9 cellular contexts compared by ENCODE assay signal in genomic region chr1:31027693-31028526, GRCh38. TPM values are rescaled to one million over a fixed set of nuclear protein-coding genes. Genes with fewer than 3 reads are reported as not detected.
DNase-seq lines count a peak whose midpoint lies in the region; ATAC-seq and TF ChIP-seq lines count a peak whose summit lies in the region.
"Had no signal": no experiment of that assay in that cellular context is flagged by ENCODE, and none has a peak within 500 bp of the region (broad histone marks: within the 10 kb centered on the region; RNA-seq: fewer than 3 reads in every experiment).

No MANE protein-coding gene starts in this region.

- H3K4me1 Mint-ChIP-seq in CD8-positive, alpha-beta T cell (ENCODE audit: low read depth), result peaks cover 76% of the 10 kb centered on the region
- peaks cover 61% of the 10 kb centered on the region for H3K4me1 Mint-ChIP-seq in activated naive CD8-positive, alpha-beta T cell treated with anti-CD3 and anti-CD28 coated beads for 36 hours
- peaks cover 79 to 83% (median 83%) of the 10 kb centered on the region in 3 donors for H3K4me1 Mint-ChIP-seq in T-cell

- H3K9me3 ChIP-seq in CD8-positive, alpha-beta T cell (ENCODE audit: low read length), result no peaks in the 10 kb centered on the region
- no peaks in the 10 kb centered on the region for H3K9me3 ChIP-seq in Karpas-422 (ENCODE audit: low read length)
- H3K9me3 ChIP-seq in mesodermal cell (ENCODE audit: control insufficient read depth, low read length), result no peaks in the 10 kb centered on the region
- no peaks in the 10 kb centered on the region for H3K9me3 ChIP-seq in tibial artery
- H3K9me3 ChIP-seq: body of pancreas had no signal

- H3K4me3 Mint-ChIP-seq in CD8-positive, alpha-beta T cell, result no peak overlapping the region
- H3K4me3 Mint-ChIP-seq in activated naive CD8-positive, alpha-beta T cell treated with anti-CD3 and anti-CD28 coated beads for 36 hours, result no peak overlapping the region
- H3K4me3 Mint-ChIP-seq in T-cell, result no peak overlapping the region

- H3K9ac ChIP-seq in Karpas-422 (ENCODE audit: low read length), result no peak overlapping the region

- H3K9me3 Mint-ChIP-seq in CD8-positive, alpha-beta T cell, result no peaks in the 10 kb centered on the region
- no peaks in the 10 kb centered on the region for H3K9me3 Mint-ChIP-seq in activated naive CD8-positive, alpha-beta T cell treated with anti-CD3 and anti-CD28 coated beads for 36 hours
- H3K9me3 Mint-ChIP-seq in T-cell, result no peaks in the 10 kb centered on the region

- no peaks in the 10 kb centered on the region for H3K27me3 ChIP-seq in CD8-positive, alpha-beta T cell (ENCODE audit: insufficient read depth, low read length)
- H3K27me3 ChIP-seq in Karpas-422 (ENCODE audit: low read length) (no peaks in the 10 kb centered on the region), tibial artery (no peaks in the 10 kb centered on the region)
- H3K27me3 ChIP-seq: body of pancreas had no signal

- no CpG with 5 or more reads among the region's 3 CpGs for WGBS in mesodermal cell (ENCODE audit: insufficient coverage in 2 of 2), 2 experiments

- H3K36me3 ChIP-seq in CD8-positive, alpha-beta T cell (ENCODE audit: insufficient read depth, low read length), result peaks cover 4% of the 10 kb centered on the region
- H3K36me3 ChIP-seq in Karpas-422 (ENCODE audit: insufficient read depth, low read length) (peaks cover 33% of the 10 kb centered on the region), mesodermal cell (ENCODE audit: control insufficient read depth, insufficient read depth, low read length) (peaks cover 44% of the 10 kb centered on the region), tibial artery (no peaks in the 10 kb centered on the region)

- H2AFZ ChIP-seq in Karpas-422 (ENCODE audit: low read length), result no peak overlapping the region

- peak overlapping the region; percentile 60 for H3K4me2 ChIP-seq in Karpas-422 (ENCODE audit: low read depth, low read length, poor library complexity, severe bottlenecking)

- H3K9me2 ChIP-seq in Karpas-422 (replicated peaks; ENCODE audit: insufficient read depth, low read length), result no peaks in the 10 kb centered on the region

- H4K20me1 ChIP-seq in Karpas-422 (ENCODE audit: insufficient read depth, low read depth, low read length), result peaks cover 40% of the 10 kb centered on the region

- TF ChIP-seq CTCF in CD8-positive, alpha-beta T cell (IDR thresholded peaks at IDR 0.05), result no peak
- no peak for TF ChIP-seq CTCF in tibial artery (IDR thresholded peaks at IDR 0.05)

- DNase-seq in CD8-positive, alpha-beta T cell, result no peak
- DNase-seq in Karpas-422, result peak; percentile 71
- DNase-seq in activated naive CD8-positive, alpha-beta T cell treated with anti-CD3 and anti-CD28 coated beads for 36 hours, result no peak
- DNase-seq in T-cell, result no peak
- DNase-seq in NCI-H146 treated with DMSO at 0.1 percent for 48 hours (lab: John Stamatoyannopoulos, UW; ENCODE audit: unreplicated experiment), result no peak
- DNase-seq in HT-29 (ENCODE audit: low spot score), result no peak
- no peak for DNase-seq in tibial artery
- DNase-seq: body of pancreas had no signal

- no peaks in the 10 kb centered on the region for H3K27me3 Mint-ChIP-seq in CD8-positive, alpha-beta T cell (ENCODE audit: low read depth)
- no peaks in the 10 kb centered on the region for H3K27me3 Mint-ChIP-seq in activated naive CD8-positive, alpha-beta T cell treated with anti-CD3 and anti-CD28 coated beads for 36 hours
- H3K27me3 Mint-ChIP-seq in T-cell, result no peaks in the 10 kb centered on the region

- no peak overlapping the region for H3K27ac ChIP-seq in CD8-positive, alpha-beta T cell (ENCODE audit: low read depth, low read length)
- H3K27ac ChIP-seq in Karpas-422 (ENCODE audit: low read length) (peak overlapping the region; percentile 66), mesodermal cell (ENCODE audit: low read depth, low read length, severe bottlenecking) (peak overlapping the region; percentile 32), tibial artery (peak overlapping the region in 1 of 2 donors; percentile 30)

- POLR2A ChIA-PET in CD8-positive, alpha-beta T cell (lab: Charles Lee), result interaction anchor here (0.6 to 1.3 kb wide), 2 partner anchors 24 to 56 kb away, joined by 3 to 5 read pairs; no protein-coding TSS in a partner anchor
- POLR2A ChIA-PET in T-cell (lab: Charles Lee), result no interaction called here

- no peak overlapping the region for H3K4me3 ChIP-seq in CD8-positive, alpha-beta T cell (ENCODE audit: low read depth, low read length)
- H3K4me3 ChIP-seq in Karpas-422 (ENCODE audit: low read length) (no peak overlapping the region), mesodermal cell (ENCODE audit: extremely low read depth, insufficient read depth, low read length, poor library complexity, severe bottlenecking) (no peak overlapping the region), tibial artery (no peak overlapping the region)
- H3K4me3 ChIP-seq: body of pancreas had no signal

- peaks cover 25% of the 10 kb centered on the region for H3K4me1 ChIP-seq in CD8-positive, alpha-beta T cell (ENCODE audit: insufficient read depth, low read length)
- H3K4me1 ChIP-seq in Karpas-422 (ENCODE audit: low read length) (peaks cover 57% of the 10 kb centered on the region), mesodermal cell (ENCODE audit: control insufficient read depth, insufficient read depth, low read length, poor library complexity, severe bottlenecking) (peaks cover 25% of the 10 kb centered on the region), tibial artery (peaks cover 0 to 57% (median 12%) of the 10 kb centered on the region in 4 donors)

- H3K79me2 ChIP-seq in Karpas-422 (ENCODE audit: low read length), result peaks cover 100% of the 10 kb centered on the region

- CTCF ChIA-PET in CD8-positive, alpha-beta T cell (lab: Charles Lee), result no interaction called here
- CTCF ChIA-PET in T-cell (lab: Charles Lee), result no interaction called here

- intact Hi-C loops in CD8-positive, alpha-beta T cell (cut with DNase I, micrococcal nuclease), result loop anchor here in 1 of 2 experiments (5.0 kb wide), 1 partner anchor 34 kb away; no protein-coding TSS in a partner anchor
- intact Hi-C loops in tibial artery (cut with DNase I; ENCODE audit: low total_unique reads), result no loop called here

- peak overlapping the region; percentile 45 for H3K27ac Mint-ChIP-seq in CD8-positive, alpha-beta T cell
- peak overlapping the region; percentile 36 for H3K27ac Mint-ChIP-seq in activated naive CD8-positive, alpha-beta T cell treated with anti-CD3 and anti-CD28 coated beads for 36 hours
- peak overlapping the region in 1 of 2 donors; percentile 46 for H3K27ac Mint-ChIP-seq in T-cell

- ATAC-seq in CD8-positive, alpha-beta T cell, result no peak
- no peak for ATAC-seq in T-cell (replicated peaks in 1 of 4)
- ATAC-seq: body of pancreas had no signal

- peaks cover 54% of the 10 kb centered on the region for H3K36me3 Mint-ChIP-seq in CD8-positive, alpha-beta T cell
- H3K36me3 Mint-ChIP-seq in activated naive CD8-positive, alpha-beta T cell treated with anti-CD3 and anti-CD28 coated beads for 36 hours, result peaks cover 45% of the 10 kb centered on the region
- H3K36me3 Mint-ChIP-seq in T-cell, result peaks cover 39% of the 10 kb centered on the region

RNA-seq across cellular contexts. Expression of gene PUM1, which starts 37.6 kb away (rescaled TPM):
- total RNA-seq in CD8-positive, alpha-beta T cell, result 100 to 1,000 TPM; 190 to 191 TPM
- total RNA-seq in Karpas-422 (2014; rRNA removed; shearing (Covaris generic); ENCODE audit: low replicate concordance), result 64.0 and 96.2 TPM in 2 replicates
- 10 to 100 TPM; 93.4 to 94.6 TPM for total RNA-seq in activated naive CD8-positive, alpha-beta T cell treated with anti-CD3 and anti-CD28 coated beads for 36 hours
- polyA plus RNA-seq in mesodermal cell (2013, experiment 1 of 2), result 62.9 TPM
- 58.8 TPM for polyA plus RNA-seq in mesodermal cell (2013, experiment 2 of 2)
- total RNA-seq in T-cell, result 100 to 1,000 TPM; 146 to 229 (median 154) TPM
- total RNA-seq in HT-29 (2014; rRNA removed; shearing (Covaris generic)), result 59.0 and 66.6 TPM in 2 replicates
